1 cellular context compared by ENCODE assay signal in the genomic region with DNA sequence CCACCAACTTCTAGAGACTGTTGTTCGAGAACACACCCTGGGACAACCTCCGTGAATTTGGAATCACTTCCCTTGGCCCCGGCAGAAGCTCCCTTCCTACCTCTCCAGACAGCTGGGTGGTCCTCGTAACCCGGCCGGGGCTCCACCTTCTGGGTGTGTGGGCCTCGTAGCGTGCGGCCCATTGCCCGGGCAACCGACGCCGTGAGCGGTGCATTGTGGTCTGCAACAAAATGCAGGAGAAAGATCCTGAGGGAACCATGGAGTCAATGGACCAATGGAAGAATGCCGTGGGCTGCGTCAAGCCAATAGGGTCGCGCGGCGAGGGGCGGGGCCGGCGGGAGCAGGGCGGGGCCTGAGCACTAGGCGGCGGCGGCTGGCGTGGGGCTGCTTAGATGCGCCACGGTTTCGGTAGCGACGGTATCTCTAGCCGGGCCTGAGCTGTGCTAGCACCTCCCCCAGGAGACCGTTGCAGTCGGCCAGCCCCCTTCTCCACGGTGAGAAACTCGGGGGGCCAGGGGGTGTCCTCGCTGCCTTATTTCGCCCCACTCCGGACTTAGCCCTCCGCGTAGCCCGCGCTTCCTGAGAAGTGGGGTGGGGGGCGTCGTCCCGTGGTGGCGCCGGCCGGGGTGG.
TF ChIP-seq lines count a peak whose summit lies in the region.

A gene (plus strand): TSS at position 391 of the 630 bp plus-strand sequence. CDS start 309 bp downstream, outside the sequence.

TF ChIP-seq in HCT116, 20 proteins besides CTCF, POLR2A, EP300 and RAD21 (continued from another document):
- TF ChIP-seq, protein P1, sequence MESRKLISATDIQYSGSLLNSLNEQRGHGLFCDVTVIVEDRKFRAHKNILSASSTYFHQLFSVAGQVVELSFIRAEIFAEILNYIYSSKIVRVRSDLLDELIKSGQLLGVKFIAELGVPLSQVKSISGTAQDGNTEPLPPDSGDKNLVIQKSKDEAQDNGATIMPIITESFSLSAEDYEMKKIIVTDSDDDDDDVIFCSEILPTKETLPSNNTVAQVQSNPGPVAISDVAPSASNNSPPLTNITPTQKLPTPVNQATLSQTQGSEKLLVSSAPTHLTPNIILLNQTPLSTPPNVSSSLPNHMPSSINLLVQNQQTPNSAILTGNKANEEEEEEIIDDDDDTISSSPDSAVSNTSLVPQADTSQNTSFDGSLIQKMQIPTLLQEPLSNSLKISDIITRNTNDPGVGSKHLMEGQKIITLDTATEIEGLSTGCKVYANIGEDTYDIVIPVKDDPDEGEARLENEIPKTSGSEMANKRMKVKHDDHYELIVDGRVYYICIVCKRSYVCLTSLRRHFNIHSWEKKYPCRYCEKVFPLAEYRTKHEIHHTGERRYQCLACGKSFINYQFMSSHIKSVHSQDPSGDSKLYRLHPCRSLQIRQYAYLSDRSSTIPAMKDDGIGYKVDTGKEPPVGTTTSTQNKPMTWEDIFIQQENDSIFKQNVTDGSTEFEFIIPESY (IDR thresholded peaks at IDR 0.05; ENCODE audit: extremely low read depth, insufficient replicate concordance, low read length), result no peak
- no peak for TF ChIP-seq EZH2phosphoT487 (IDR thresholded peaks at IDR 0.05; ENCODE audit: borderline replicate concordance)
- TF ChIP-seq FOSL1 (IDR thresholded peaks at IDR 0.05; ENCODE audit: low read depth), result no peak
- peak; percentile 92 for TF ChIP-seq SIN3A (IDR thresholded peaks at IDR 0.05; ENCODE audit: low read depth)
- TF ChIP-seq CEBPB (IDR thresholded peaks at IDR 0.05; ENCODE audit: low read depth), result no peak
- TF ChIP-seq ZFX (IDR thresholded peaks at IDR 0.05), result peak; percentile 40
- TF ChIP-seq EZH2 (IDR thresholded peaks at IDR 0.05), result no peak
- TF ChIP-seq YY1 (IDR thresholded peaks at IDR 0.05; ENCODE audit: extremely low read depth, insufficient replicate concordance, low read depth, low read length), result peak; percentile 61
- TF ChIP-seq SP1 (IDR thresholded peaks at IDR 0.05; ENCODE audit: low read depth), result peak; percentile 99
